1 cellular context compared by ENCODE assay signal in genomic region chr4:55948726-55949479, GRCh38.
TF ChIP-seq lines count a peak whose summit lies in the region.

Gene CEP135 (plus strand): TSS chr4:55948945. CDS start chr4:55952131, 3,186 bp downstream.

TF ChIP-seq in WTC11, 78 proteins besides CTCF, POLR2A, EP300 and RAD21 (continued from another document and continues in another):
- TF ChIP-seq ZNF512 (CRISPR knock-in tag; IDR thresholded peaks at IDR 0.05; ENCODE audit: borderline replicate concordance) = 0 out of 2 replicates have a peak, but pooled peaks have one; percentile 64
- TF ChIP-seq MLX (CRISPR knock-in tag; IDR thresholded peaks at IDR 0.05) = 0 out of 2 replicates have a peak, but pooled peaks have one; percentile 73
- TF ChIP-seq GABPB1 (CRISPR knock-in tag; IDR thresholded peaks at IDR 0.05) = peak; percentile 86
- peak; percentile 54; the same call in 1 of the 2 replicates for TF ChIP-seq ESRRA (CRISPR knock-in tag; IDR thresholded peaks at IDR 0.05; ENCODE audit: borderline replicate concordance)
- no peak for TF ChIP-seq AR (CRISPR knock-in tag; IDR thresholded peaks at IDR 0.05)
- TF ChIP-seq RELA (CRISPR knock-in tag; IDR thresholded peaks at IDR 0.05; ENCODE audit: borderline replicate concordance) = peak; percentile 67; the same call in 1 of the 2 replicates
- TF ChIP-seq ZNF232 (CRISPR knock-in tag; IDR thresholded peaks at IDR 0.05) = no peak
- TF ChIP-seq ZNF281 (CRISPR knock-in tag; IDR thresholded peaks at IDR 0.05) = no peak
- TF ChIP-seq TP53 (CRISPR knock-in tag; IDR thresholded peaks at IDR 0.05) = peak; percentile 69; the same call in 1 of the 2 replicates
- no peak for TF ChIP-seq NFATC4 (CRISPR knock-in tag; IDR thresholded peaks at IDR 0.05)
- TF ChIP-seq ZNF219 (CRISPR knock-in tag; IDR thresholded peaks at IDR 0.05; ENCODE audit: borderline replicate concordance) = peak; percentile 3; the same call in 1 of the 2 replicates
- 0 out of 2 replicates have a peak, but pooled peaks have one; percentile 54 for TF ChIP-seq NR3C1 (CRISPR knock-in tag; conservative IDR thresholded peaks at IDR 0.05; ENCODE audit: low read depth)
- TF ChIP-seq USF2 (CRISPR knock-in tag; IDR thresholded peaks at IDR 0.05) = 0 out of 2 replicates have a peak, but pooled peaks have one; percentile 14
- no peak for TF ChIP-seq MXD4 (CRISPR knock-in tag; IDR thresholded peaks at IDR 0.05; ENCODE audit: borderline replicate concordance)
- TF ChIP-seq CDX4 (CRISPR knock-in tag; IDR thresholded peaks at IDR 0.05; ENCODE audit: borderline replicate concordance) = no peak
- TF ChIP-seq PRDM15 (CRISPR knock-in tag; IDR thresholded peaks at IDR 0.05) = no peak
- 0 out of 2 replicates have a peak, but pooled peaks have one; percentile 46 for TF ChIP-seq EMX1 (CRISPR knock-in tag; IDR thresholded peaks at IDR 0.05)
- no peak for TF ChIP-seq IRF2 (CRISPR knock-in tag; IDR thresholded peaks at IDR 0.05; ENCODE audit: borderline replicate concordance, low read depth)
- TF ChIP-seq FOXJ3 (CRISPR knock-in tag; IDR thresholded peaks at IDR 0.05; ENCODE audit: borderline replicate concordance) = no peak
- peak; percentile 91 for TF ChIP-seq KAT7 (CRISPR knock-in tag; IDR thresholded peaks at IDR 0.05; ENCODE audit: borderline replicate concordance)
- no peak for TF ChIP-seq IRF1 (CRISPR knock-in tag; IDR thresholded peaks at IDR 0.05)
- no peak for TF ChIP-seq ZSCAN18 (CRISPR knock-in tag; IDR thresholded peaks at IDR 0.05)
- no peak for TF ChIP-seq ZMAT4 (CRISPR knock-in tag; IDR thresholded peaks at IDR 0.05)
- TF ChIP-seq TCF7 (CRISPR knock-in tag; IDR thresholded peaks at IDR 0.05; ENCODE audit: low read depth) = no peak
- TF ChIP-seq ZNF532 (CRISPR knock-in tag; IDR thresholded peaks at IDR 0.05; ENCODE audit: borderline replicate concordance) = no peak
- TF ChIP-seq ZNF416 (CRISPR knock-in tag; IDR thresholded peaks at IDR 0.05) = peak; percentile 69; the same call in 1 of the 2 replicates
- TF ChIP-seq FOXP4 (CRISPR knock-in tag; IDR thresholded peaks at IDR 0.05) = peak; percentile 88; the same call in 1 of the 2 replicates
